In the genomic region with DNA sequence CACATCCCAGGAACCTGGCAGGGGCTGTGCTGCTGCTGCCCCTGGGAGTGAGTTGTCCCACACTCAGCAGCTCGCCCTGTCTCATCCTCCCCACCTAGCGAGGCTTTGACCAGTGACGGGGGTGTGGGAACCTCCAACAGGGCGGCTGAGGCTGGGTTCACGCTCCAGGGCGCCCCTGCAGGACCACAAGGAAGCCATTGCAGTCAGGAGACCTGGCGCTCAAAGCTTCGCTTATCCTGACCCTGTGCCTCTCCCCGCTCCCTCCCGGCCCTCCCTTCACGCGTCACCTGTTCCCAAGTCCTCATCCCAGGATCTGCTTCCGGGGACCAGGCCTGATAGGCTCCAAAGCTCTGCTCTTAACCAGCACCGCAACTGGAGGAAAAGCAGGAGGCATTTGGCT, we compare ENCODE assay signal across 30 cellular contexts.
DNase-seq lines count a peak whose midpoint lies in the region; ATAC-seq, FAIRE-seq and TF ChIP-seq lines count a peak whose summit lies in the region.
"Had no signal": no experiment of that assay in that cellular context is flagged by ENCODE, and none has a peak within 500 bp of the region (broad histone marks: within the 10 kb centered on the region; RNA-seq: fewer than 3 reads in every experiment).

No MANE protein-coding gene starts in this region.

- H3K36me3 ChIP-seq in H1 (ENCODE audit: control insufficient read depth in 2 of 4, insufficient read depth in 4 of 4, low read length in 3 of 4) (no peaks in the 10 kb centered on the region), neuronal stem cell (replicated peaks in 1 of 2; ENCODE audit: control insufficient read depth in 2 of 2, insufficient read depth in 2 of 2, low read length in 2 of 2) (no peaks in the 10 kb centered on the region), mucosa of descending colon (ENCODE audit: low read depth) (no peaks in the 10 kb centered on the region)
- H3K36me3 ChIP-seq: Peyer's patch, sigmoid colon, SJSA1, tibial artery had no signal

- no peaks in the 10 kb centered on the region for H3K4me1 Mint-ChIP-seq in natural killer cell treated with Interleukin-12 subunit alpha and Interleukin-12 subunit beta and Interleukin-15 and Interleukin-18, amount 100 ng/mL, for 72 hours (ENCODE audit: low read depth in 2 of 2)
- peaks cover 0 to 5% of the 10 kb centered on the region in 2 donors for H3K4me1 Mint-ChIP-seq in natural killer cell
- H3K4me1 Mint-ChIP-seq: activated naive CD4-positive, alpha-beta T cell treated with anti-CD3 and anti-CD28 coated beads, Interleukin-2, amount 50 U/mL, for 24 hours had no signal

- H3K27ac ChIP-seq in H1 (ENCODE audit: low read depth, low read length) (no peak overlapping the region), neuronal stem cell (replicated peaks; ENCODE audit: low read length) (no peak overlapping the region)
- H3K27ac ChIP-seq: A549, Peyer's patch, sigmoid colon, SJSA1, tibial artery had no signal

- H4K20me1 ChIP-seq in H1 (replicated peaks in 1 of 2; ENCODE audit: control insufficient read depth in 1 of 2, insufficient read depth in 2 of 2, low read length in 2 of 2): no peaks in the 10 kb centered on the region

- H3K4me3 ChIP-seq in H1 (ENCODE audit: extremely low read depth in 1 of 4, insufficient read depth in 2 of 4, low read depth in 3 of 4, low read length in 4 of 4): no peak overlapping the region
- no peak overlapping the region for H3K4me3 ChIP-seq in neuronal stem cell (ENCODE audit: low read length in 2 of 2)
- H3K4me3 ChIP-seq in mucosa of descending colon: no peak overlapping the region
- H3K4me3 ChIP-seq: A549, Peyer's patch, sigmoid colon, SJSA1, tibial artery had no signal

- no peak overlapping the region for H2AFZ ChIP-seq in H1 (ENCODE audit: low read length)
- no peak overlapping the region for H2AFZ ChIP-seq in neuronal stem cell (ENCODE audit: low read length)

- ATAC-seq in natural killer cell treated with Interleukin-12 subunit alpha and Interleukin-12 subunit beta and Interleukin-15 and Interleukin-18, amount 100 ng/mL, for 72 hours: no peak
- ATAC-seq in natural killer cell: no peak
- no peak for ATAC-seq in activated naive CD4-positive, alpha-beta T cell treated with anti-CD3 and anti-CD28 coated beads, Interleukin-2, amount 50 U/mL, for 72 hours
- no peak for ATAC-seq in HG03354 (IDR thresholded peaks at IDR 0.05; ENCODE audit: poor library complexity, severe bottlenecking, unreplicated experiment)
- no peak for ATAC-seq in mucosa of descending colon

- intact Hi-C loops in natural killer cell (cut with micrococcal nuclease) (no loop called here), mucosa of descending colon (cut with DNase I, micrococcal nuclease) (no loop called here)

- TF ChIP-seq RAD21 in H1 (IDR thresholded peaks at IDR 0.05 in 1 of 2, conservative IDR thresholded peaks at IDR 0.05 in 1 of 2; ENCODE audit: low read depth in 2 of 2, low read length in 2 of 2): peak; percentile 28 to 34; a peak in 3 of 4 replicates

- WGBS in H1 (ENCODE audit: extremely low coverage in 1 of 2, insufficient coverage in 1 of 2, insufficient read length in 1 of 2, insufficient replicate concordance in 2 of 2, low coverage in 1 of 2, low lambda C conversion rate in 2 of 2, missing lambda C conversion rate in 1 of 2), 2 experiments: 78% methylated on average over 10 of the region's 14 CpGs; no CpG with 5 or more reads in 1 of the 2 experiments
- WGBS in neuronal stem cell (ENCODE audit: extremely low coverage in 2 of 2, insufficient read length in 2 of 2, insufficient replicate concordance in 1 of 2), 2 donors: no CpG with 5 or more reads among the region's 14 CpGs

- no peak overlapping the region for H3K56ac ChIP-seq in H1 (replicated peaks; ENCODE audit: insufficient read length, low read depth, low read length)

- no peak overlapping the region for H4K91ac ChIP-seq in H1 (replicated peaks; ENCODE audit: insufficient read length, low read length)
- no peak overlapping the region for H4K91ac ChIP-seq in neuronal stem cell (ENCODE audit: low read depth, low read length, poor library complexity)

- H3K14ac ChIP-seq in H1 (ENCODE audit: insufficient read length) (no peak overlapping the region), neuronal stem cell (ENCODE audit: low read length) (no peak overlapping the region)

- no peak for TF ChIP-seq EP300 in H1 (IDR thresholded peaks at IDR 0.05; ENCODE audit: borderline replicate concordance in 1 of 2, low read depth in 2 of 2, low read length in 2 of 2)

- H3K23ac ChIP-seq in H1 (ENCODE audit: insufficient read length) (no peak overlapping the region), neuronal stem cell (ENCODE audit: low read depth, low read length, poor library complexity) (no peak overlapping the region)

- POLR2A ChIA-PET in H1 (lab: Charles Lee; ENCODE audit: partially characterized antibody): interaction anchor here (0.6 kb wide), 1 partner anchor 124 kb away, joined by 3 read pairs; no protein-coding TSS in a partner anchor

- DNase-seq in natural killer cell treated with Interleukin-12 subunit alpha and Interleukin-12 subunit beta and Interleukin-15 and Interleukin-18, amount 100 ng/mL, for 72 hours (ENCODE audit: low spot score): peak; percentile 22
- DNase-seq in natural killer cell (no peak), H1 (ENCODE audit: low read depth in 1 of 2, low spot score in 2 of 2) (no peak), neuronal stem cell (ENCODE audit: low spot score) (no peak), SKM-1 (lab: John Stamatoyannopoulos, UW; ENCODE audit: unreplicated experiment) (no peak), mucosa of descending colon (no peak)
- DNase-seq in activated naive CD4-positive, alpha-beta T cell treated with anti-CD3 and anti-CD28 coated beads, Interleukin-2, amount 50 U/mL, for 72 hours (ENCODE audit: low spot score in 2 of 2): no peak
- DNase-seq: activated CD4-positive, alpha-beta memory T cell treated with anti-CD3 and anti-CD28 coated beads, Interleukin-2, amount 10 ng/mL, durations not matched to agents 7 days and 5 days; activated CD4-positive, alpha-beta T cell treated with anti-CD3 and anti-CD28 coated beads for 1 hour; activated CD8-positive, alpha-beta memory T cell treated with anti-CD3 and anti-CD28 coated beads, Interleukin-2, amount 50 U/mL, for 48 hours; AML-193; anterior cingulate cortex; CD4-positive, alpha-beta T cell; effector CD8-positive, alpha-beta T cell; Kasumi-1; NCI-H1436 treated with DMSO at 0.1 percent for 48 hours; NCI-H2107; NCI-H446; Peyer's patch; sigmoid colon; stimulated activated naive CD4-positive, alpha-beta T cell treated with Interleukin-2 at 50 U/mL for 16 hours had no signal

- H3K18ac ChIP-seq in H1 (ENCODE audit: extremely low read depth, low read length): no peak overlapping the region
- H3K18ac ChIP-seq in neuronal stem cell (ENCODE audit: low read length): peak overlapping the region; percentile 27

- CTCF ChIA-PET in H1 (lab: Charles Lee; ENCODE audit: partially characterized antibody): interaction anchor here (1.0 to 3.7 kb wide), 9 partner anchors 11 to 335 kb away, joined by 3 to 26 read pairs (median 4); no protein-coding TSS in a partner anchor

- H3K27me3 ChIP-seq in H1 (replicated peaks in 1 of 4; ENCODE audit: control insufficient read depth in 3 of 4, extremely low read depth in 1 of 4, insufficient read depth in 3 of 4, low read length in 3 of 4) (no peaks in the 10 kb centered on the region), neuronal stem cell (ENCODE audit: control insufficient read depth in 3 of 3, insufficient read depth in 3 of 3, low read depth in 1 of 3, low read length in 3 of 3) (no peaks in the 10 kb centered on the region)
- H3K27me3 ChIP-seq: Peyer's patch, SJSA1 had no signal

- peaks cover 7% of the 10 kb centered on the region in 2 donors for H3K27me3 Mint-ChIP-seq in natural killer cell treated with Interleukin-12 subunit alpha and Interleukin-12 subunit beta and Interleukin-15 and Interleukin-18, amount 100 ng/mL, for 72 hours
- H3K27me3 Mint-ChIP-seq in natural killer cell (ENCODE audit: low read depth in 2 of 2): peaks cover 0 to 7% of the 10 kb centered on the region in 2 donors
- H3K27me3 Mint-ChIP-seq: activated CD4-positive, alpha-beta memory T cell treated with anti-CD3 and anti-CD28 coated beads, Interleukin-2, amount 10 ng/mL, durations not matched to agents 7 days and 5 days had no signal

- H3K79me2 ChIP-seq in H1 (ENCODE audit: control insufficient read depth in 1 of 2, insufficient read depth in 2 of 2, low read length in 2 of 2): no peaks in the 10 kb centered on the region

- no peak overlapping the region for H3K4me3 Mint-ChIP-seq in natural killer cell treated with Interleukin-12 subunit alpha and Interleukin-12 subunit beta and Interleukin-15 and Interleukin-18, amount 100 ng/mL, for 72 hours
- H3K4me3 Mint-ChIP-seq in natural killer cell: no peak overlapping the region
- H3K4me3 Mint-ChIP-seq: activated CD4-positive, alpha-beta memory T cell treated with anti-CD3 and anti-CD28 coated beads, Interleukin-2, amount 10 ng/mL, durations not matched to agents 7 days and 5 days; activated naive CD4-positive, alpha-beta T cell treated with anti-CD3 and anti-CD28 coated beads, Interleukin-2, amount 50 U/mL, for 24 hours; CD4-positive, alpha-beta T cell; T-helper 1 cell treated with Interleukin-12 subunit alpha and Interleukin-12 subunit beta and Interleukin-4 antibody, amounts not matched to agents 30 μg/mL and 1 μg/mL, for 36 hours had no signal

- H3K9me3 ChIP-seq in H1 (ENCODE audit: insufficient read depth in 2 of 2, low read depth in 1 of 2, low read length in 1 of 2): no peaks in the 10 kb centered on the region
- H3K9me3 ChIP-seq in neuronal stem cell (replicated peaks in 1 of 2; ENCODE audit: control insufficient read depth in 2 of 2, insufficient read depth in 1 of 2, low read depth in 1 of 2, low read length in 2 of 2): no peaks in the 10 kb centered on the region
- no peaks in the 10 kb centered on the region for H3K9me3 ChIP-seq in mucosa of descending colon
- H3K9me3 ChIP-seq: A549, Peyer's patch, sigmoid colon, SJSA1, tibial artery had no signal

- H2BK5ac ChIP-seq in H1 (ENCODE audit: low read depth, low read length) (no peak overlapping the region), neuronal stem cell (ENCODE audit: low read length) (no peak overlapping the region)

- no peaks in the 10 kb centered on the region for H3K23me2 ChIP-seq in H1 (ENCODE audit: low read depth, low read length)

- H3K9ac ChIP-seq in H1 (replicated peaks in 1 of 4; ENCODE audit: extremely low read depth in 1 of 4, low read depth in 3 of 4, low read length in 3 of 4) (no peak overlapping the region), neuronal stem cell (ENCODE audit: low read depth, low read length, poor library complexity) (no peak overlapping the region)

- H4K8ac ChIP-seq in H1 (ENCODE audit: extremely low read depth, insufficient read depth, low read length) (no peak overlapping the region), neuronal stem cell (ENCODE audit: low read depth, low read length) (no peak overlapping the region)

- H2BK120ac ChIP-seq in H1 (replicated peaks; ENCODE audit: low read depth, low read length): no peak overlapping the region
- no peak overlapping the region for H2BK120ac ChIP-seq in neuronal stem cell (ENCODE audit: low read depth, low read length)

- H2AK5ac ChIP-seq in H1 (ENCODE audit: low read depth, low read length) (no peak overlapping the region), neuronal stem cell (ENCODE audit: low read depth, low read length) (no peak overlapping the region)

- no peak for FAIRE-seq in H1 (lab: Jason Lieb, UNC)
- FAIRE-seq: bronchial epithelial cell, colon, D721Med had no signal

- no peak overlapping the region for H4K5ac ChIP-seq in H1 (ENCODE audit: insufficient read length, low read depth, low read length)

- no peaks in the 10 kb centered on the region for H3K79me1 ChIP-seq in H1 (ENCODE audit: low read depth, low read length)
- no peaks in the 10 kb centered on the region for H3K79me1 ChIP-seq in neuronal stem cell (ENCODE audit: low read depth, low read length)

- no peak for TF ChIP-seq POLR2A in H1 (IDR thresholded peaks at IDR 0.05; ENCODE audit: control extremely low read depth in 1 of 2, low read depth in 2 of 2, low read length in 2 of 2)

- no peak overlapping the region for H2BK20ac ChIP-seq in H1 (ENCODE audit: low read length)

- no peak overlapping the region for H3K27ac Mint-ChIP-seq in natural killer cell treated with Interleukin-12 subunit alpha and Interleukin-12 subunit beta and Interleukin-15 and Interleukin-18, amount 100 ng/mL, for 72 hours
- H3K27ac Mint-ChIP-seq in natural killer cell: no peak overlapping the region
- no peak overlapping the region for H3K27ac Mint-ChIP-seq in activated naive CD4-positive, alpha-beta T cell treated with anti-CD3 and anti-CD28 coated beads, Interleukin-2, amount 50 U/mL, for 72 hours
- H3K27ac Mint-ChIP-seq: activated CD4-positive, alpha-beta memory T cell treated with anti-CD3 and anti-CD28 coated beads, Interleukin-2, amount 10 ng/mL, durations not matched to agents 7 days and 5 days; activated naive CD4-positive, alpha-beta T cell treated with anti-CD3 and anti-CD28 coated beads, Interleukin-2, amount 50 U/mL, for 24 hours; CD4-positive, alpha-beta T cell; T-helper 1 cell treated with Interleukin-12 subunit alpha and Interleukin-12 subunit beta and Interleukin-4 antibody, amounts not matched to agents 30 μg/mL and 1 μg/mL, for 36 hours had no signal

- no peak overlapping the region for H2BK12ac ChIP-seq in H1 (ENCODE audit: low read depth, low read length)
- no peak overlapping the region for H2BK12ac ChIP-seq in neuronal stem cell (ENCODE audit: low read length)

- peaks cover 0 to 7% (median 2%) of the 10 kb centered on the region in 4 experiments; a peak in 3 of 7 replicates for H3K4me1 ChIP-seq in H1 (replicated peaks in 1 of 4; ENCODE audit: control insufficient read depth in 3 of 4, insufficient read depth in 4 of 4, low read length in 3 of 4)
- peaks cover 0 to 17% of the 10 kb centered on the region in 2 donors for H3K4me1 ChIP-seq in neuronal stem cell (ENCODE audit: control insufficient read depth in 2 of 2, insufficient read depth in 1 of 2, low read depth in 1 of 2, low read length in 2 of 2)
- no peaks in the 10 kb centered on the region for H3K4me1 ChIP-seq in mucosa of descending colon (ENCODE audit: low read depth)
- H3K4me1 ChIP-seq: A549, Peyer's patch, sigmoid colon, SJSA1, tibial artery had no signal

- H3K4ac ChIP-seq in H1 (replicated peaks; ENCODE audit: insufficient read length, low read depth, low read length) (no peak overlapping the region), neuronal stem cell (ENCODE audit: low read length) (no peak overlapping the region)

- TF ChIP-seq CTCF in natural killer cell (IDR thresholded peaks at IDR 0.05) (no peak), H1 (IDR thresholded peaks at IDR 0.05; ENCODE audit: control extremely low read depth in 1 of 3, insufficient read depth in 1 of 3, low read depth in 1 of 3, low read length in 3 of 3) (peak in 2 of 3 experiments; percentile 38 to 44; a peak in 3 of 4 replicates), mucosa of descending colon (IDR thresholded peaks at IDR 0.05) (no peak)

- no peaks in the 10 kb centered on the region for H3K36me3 Mint-ChIP-seq in natural killer cell treated with Interleukin-12 subunit alpha and Interleukin-12 subunit beta and Interleukin-15 and Interleukin-18, amount 100 ng/mL, for 72 hours
- H3K36me3 Mint-ChIP-seq in natural killer cell: no peaks in the 10 kb centered on the region
- H3K36me3 Mint-ChIP-seq in activated naive CD4-positive, alpha-beta T cell treated with anti-CD3 and anti-CD28 coated beads, Interleukin-2, amount 50 U/mL, for 72 hours: no peaks in the 10 kb centered on the region
- H3K36me3 Mint-ChIP-seq: activated naive CD4-positive, alpha-beta T cell treated with anti-CD3 and anti-CD28 coated beads, Interleukin-2, amount 50 U/mL, for 24 hours had no signal

- H3K9me3 Mint-ChIP-seq in natural killer cell treated with Interleukin-12 subunit alpha and Interleukin-12 subunit beta and Interleukin-15 and Interleukin-18, amount 100 ng/mL, for 72 hours: no peaks in the 10 kb centered on the region
- no peaks in the 10 kb centered on the region for H3K9me3 Mint-ChIP-seq in natural killer cell
- H3K9me3 Mint-ChIP-seq in activated naive CD4-positive, alpha-beta T cell treated with anti-CD3 and anti-CD28 coated beads, Interleukin-2, amount 50 U/mL, for 72 hours: no peaks in the 10 kb centered on the region
- H3K9me3 Mint-ChIP-seq: activated CD4-positive, alpha-beta memory T cell treated with anti-CD3 and anti-CD28 coated beads, Interleukin-2, amount 10 ng/mL, durations not matched to agents 7 days and 5 days; activated naive CD4-positive, alpha-beta T cell treated with anti-CD3 and anti-CD28 coated beads, Interleukin-2, amount 50 U/mL, for 24 hours; CD4-positive, alpha-beta T cell; T-helper 1 cell treated with Interleukin-12 subunit alpha and Interleukin-12 subunit beta and Interleukin-4 antibody, amounts not matched to agents 30 μg/mL and 1 μg/mL, for 36 hours had no signal

- H3K4me2 ChIP-seq in H1 (ENCODE audit: insufficient read depth in 1 of 2, low read depth in 2 of 2, low read length in 2 of 2) (no peak overlapping the region), neuronal stem cell (ENCODE audit: insufficient read depth, low read length, poor library complexity, severe bottlenecking) (no peak overlapping the region)
- H3K4me2 ChIP-seq: A549 had no signal

- H2BK15ac ChIP-seq in H1 (ENCODE audit: low read length): no peak overlapping the region
- no peak overlapping the region for H2BK15ac ChIP-seq in neuronal stem cell (ENCODE audit: low read length)

Comparison
In these comparisons a context has a peak if more than half of its experiments do, and no peak if none do; other contexts are left out.
1. CTCF ChIP-seq: peak in H1 (2 of 3); none in natural killer cell (single experiment) and mucosa of descending colon (single experiment).